ENCODE assay signal across 23 cellular contexts in genomic region chr7:39399976-39400375, GRCh38.
"Had no signal": no experiment of that assay in that cellular context is flagged by ENCODE, and none has a peak within 500 bp of the region (broad histone marks: within the 10 kb centered on the region; RNA-seq: fewer than 3 reads in every experiment).

No MANE protein-coding gene starts in this region.

- H3K4me1 Mint-ChIP-seq: mesothelial cell of epicardium; naive B cell; stimulated activated naive CD8-positive, alpha-beta T cell treated with anti-CD3 and anti-CD28 coated beads, Interleukin-15, amount 100 ng/mL, for 72 hours had no signal

- H3K9me3 Mint-ChIP-seq: mesothelial cell of epicardium; naive B cell; natural killer cell treated with Interleukin-12 subunit alpha and Interleukin-12 subunit beta and Interleukin-15 and Interleukin-18, amount 100 ng/mL, for 72 hours; stimulated activated naive CD8-positive, alpha-beta T cell treated with anti-CD3 and anti-CD28 coated beads, Interleukin-15, amount 100 ng/mL, for 72 hours; type B pancreatic cell had no signal

- ATAC-seq: natural killer cell treated with Interleukin-12 subunit alpha and Interleukin-12 subunit beta and Interleukin-15 and Interleukin-18, amount 100 ng/mL, for 72 hours; sciatic nerve; stimulated activated naive CD8-positive, alpha-beta T cell treated with anti-CD3 and anti-CD28 coated beads, Interleukin-15, amount 100 ng/mL, for 72 hours had no signal

- H3K4me3 Mint-ChIP-seq: mesothelial cell of epicardium; naive B cell; natural killer cell treated with Interleukin-12 subunit alpha and Interleukin-12 subunit beta and Interleukin-15 and Interleukin-18, amount 100 ng/mL, for 72 hours; stimulated activated naive CD8-positive, alpha-beta T cell treated with anti-CD3 and anti-CD28 coated beads, Interleukin-15, amount 100 ng/mL, for 72 hours; type B pancreatic cell had no signal

- H3K27me3 ChIP-seq: ovary, right atrium auricular region, tibial nerve, uterus had no signal

- H3K27ac Mint-ChIP-seq: mesothelial cell of epicardium; naive B cell; natural killer cell treated with Interleukin-12 subunit alpha and Interleukin-12 subunit beta and Interleukin-15 and Interleukin-18, amount 100 ng/mL, for 72 hours; progenitor cell of endocrine pancreas; stimulated activated naive CD8-positive, alpha-beta T cell treated with anti-CD3 and anti-CD28 coated beads, Interleukin-15, amount 100 ng/mL, for 72 hours; type B pancreatic cell had no signal

- H3K27ac ChIP-seq: left ventricle myocardium inferior, ovary, right atrium auricular region, skin epidermis, tibial nerve, uterus had no signal

- H3K27me3 Mint-ChIP-seq: progenitor cell of endocrine pancreas had no signal

- H3K36me3 Mint-ChIP-seq: mesothelial cell of epicardium; naive B cell; natural killer cell treated with Interleukin-12 subunit alpha and Interleukin-12 subunit beta and Interleukin-15 and Interleukin-18, amount 100 ng/mL, for 72 hours; type B pancreatic cell had no signal

- H3K4me1 ChIP-seq: left ventricle myocardium inferior, right atrium auricular region, tibial nerve, uterus had no signal

- DNase-seq: hypothalamus; islet precursor cell; left ventricle myocardium inferior; mesendoderm; naive B cell; ovary; stimulated activated CD4-positive, alpha-beta T cell treated with anti-CD3 and anti-CD28 coated beads, Interleukin-12 subunit alpha, Interleukin-12 subunit beta, amount 100 ng/mL, for 4 hours; stimulated activated CD4-positive, alpha-beta T cell treated with anti-CD3 and anti-CD28 coated beads, Interleukin-15, amount 100 ng/mL, for 24 hours; stimulated activated CD4-positive, alpha-beta T cell treated with anti-CD3 and anti-CD28 coated beads, Interleukin-2, amount 100 ng/mL, for 24 hours; stimulated activated CD4-positive, alpha-beta T cell treated with anti-CD3 and anti-CD28 coated beads, Interleukin-4, amount 100 ng/mL, for 1 hour; stimulated activated naive CD4-positive, alpha-beta T cell treated with Interleukin-2 at 50 U/mL for 16 hours; stimulated activated naive CD8-positive, alpha-beta T cell treated with anti-CD3 and anti-CD28 coated beads, Interleukin-15, amount 100 ng/mL, for 72 hours; substantia nigra; uterus had no signal

- H3K4me3 ChIP-seq: left ventricle myocardium inferior, lung, ovary, right atrium auricular region, skin epidermis, tibial nerve, uterus had no signal

- H3K9me3 ChIP-seq: left ventricle myocardium inferior, ovary, right atrium auricular region, tibial nerve, uterus had no signal

- H3K36me3 ChIP-seq: left ventricle myocardium inferior, ovary, right atrium auricular region, tibial nerve, uterus had no signal
